ENCODE assay signal across 20 cellular contexts in the genomic region with DNA sequence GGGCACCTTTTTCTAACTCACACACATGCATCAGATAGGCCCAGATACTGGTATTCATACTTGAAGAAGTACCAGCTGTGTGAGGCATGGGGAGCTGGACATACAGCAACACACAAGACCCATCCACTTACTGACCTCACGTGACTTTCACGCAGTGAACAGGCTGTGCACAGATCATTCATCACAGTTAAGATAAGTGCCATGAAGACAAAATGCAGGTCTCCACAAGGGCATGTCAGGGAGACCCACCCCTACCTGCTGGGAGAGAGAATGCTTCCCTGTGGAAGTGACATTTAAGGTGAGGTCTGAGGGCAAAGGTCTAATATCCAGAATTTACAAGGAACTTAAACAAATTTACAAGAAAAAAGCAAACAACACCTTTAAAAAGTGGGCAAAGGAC. TPM values are rescaled to one million over a fixed set of nuclear protein-coding genes. Genes with fewer than 3 reads are reported as not detected.
A peak's percentile ranks its signal among the peaks of the same experiment; 100 is the strongest.
DNase-seq lines count a peak whose midpoint lies in the region; ATAC-seq and TF ChIP-seq lines count a peak whose summit lies in the region.
"Had no signal": no experiment of that assay in that cellular context is flagged by ENCODE, and none has a peak within 500 bp of the region (broad histone marks: within the 10 kb centered on the region; RNA-seq: fewer than 3 reads in every experiment).

No MANE protein-coding gene starts in this region.

- no peak overlapping the region for H3K23ac ChIP-seq in neuronal stem cell (ENCODE audit: low read depth, low read length, poor library complexity)

- peak overlapping the region; percentile 26 for H4K8ac ChIP-seq in neuronal stem cell (ENCODE audit: low read depth, low read length)

- no peak overlapping the region for H3K4ac ChIP-seq in neuronal stem cell (ENCODE audit: low read length)

- H3K27ac Mint-ChIP-seq in activated naive CD8-positive, alpha-beta T cell: peak overlapping the region; percentile 58
- no peak overlapping the region for H3K27ac Mint-ChIP-seq in activated naive CD8-positive, alpha-beta T cell treated with anti-CD3 and anti-CD28 coated beads for 36 hours
- H3K27ac Mint-ChIP-seq in CD8-positive, alpha-beta T cell: peak overlapping the region; percentile 66
- H3K27ac Mint-ChIP-seq in effector memory CD8-positive, alpha-beta T cell: peak overlapping the region; percentile 18 to 42
- H3K27ac Mint-ChIP-seq: GM23338, H9 had no signal

- H4K91ac ChIP-seq in neuronal stem cell (ENCODE audit: low read depth, low read length, poor library complexity): no peak overlapping the region

- H3K14ac ChIP-seq in neuronal stem cell (ENCODE audit: low read length): no peak overlapping the region

- intact Hi-C loops in CD8-positive, alpha-beta T cell (cut with DNase I, micrococcal nuclease): no loop called here

- no peak overlapping the region for H2BK120ac ChIP-seq in neuronal stem cell (ENCODE audit: low read depth, low read length)

- H3K4me1 ChIP-seq in CD8-positive, alpha-beta T cell (ENCODE audit: insufficient read depth, low read length): no peaks in the 10 kb centered on the region
- H3K4me1 ChIP-seq in neuronal stem cell (ENCODE audit: control insufficient read depth in 2 of 2, insufficient read depth in 1 of 2, low read depth in 1 of 2, low read length in 2 of 2): peaks cover 6% of the 10 kb centered on the region in 2 donors
- H3K4me1 ChIP-seq: SJCRH30 had no signal

- no peak overlapping the region for H3K9ac ChIP-seq in neuronal stem cell (ENCODE audit: low read depth, low read length, poor library complexity)
- H3K9ac ChIP-seq: KMS-11 had no signal

- H3K79me1 ChIP-seq in neuronal stem cell (ENCODE audit: low read depth, low read length): no peaks in the 10 kb centered on the region

- ATAC-seq in CD8-positive, alpha-beta T cell: no peak
- no peak for ATAC-seq in effector memory CD8-positive, alpha-beta T cell (replicated peaks)
- no peak for ATAC-seq in GM19463 (IDR thresholded peaks at IDR 0.05; ENCODE audit: unreplicated experiment)
- ATAC-seq: GM23338, Right ventricle myocardium inferior had no signal

- H3K36me3 ChIP-seq in CD8-positive, alpha-beta T cell (ENCODE audit: insufficient read depth, low read length): peaks cover 68% of the 10 kb centered on the region
- H3K36me3 ChIP-seq in neuronal stem cell (replicated peaks in 1 of 2; ENCODE audit: control insufficient read depth in 2 of 2, insufficient read depth in 2 of 2, low read length in 2 of 2): peaks cover 0 to 1% of the 10 kb centered on the region in 2 donors
- H3K36me3 ChIP-seq: SJCRH30 had no signal

- no CpG with 5 or more reads among the region's 2 CpGs for WGBS in neuronal stem cell (ENCODE audit: extremely low coverage in 2 of 2, insufficient read length in 2 of 2, insufficient replicate concordance in 1 of 2), 2 donors

- DNase-seq in activated naive CD8-positive, alpha-beta T cell treated with anti-CD3 and anti-CD28 coated beads for 36 hours: no peak
- no peak for DNase-seq in CD8-positive, alpha-beta T cell
- DNase-seq in effector memory CD8-positive, alpha-beta T cell: no peak
- DNase-seq in neuronal stem cell (ENCODE audit: low spot score) (no peak), DMS53 treated with DMSO at 0.1 percent for 48 hours (lab: John Stamatoyannopoulos, UW; ENCODE audit: unreplicated experiment) (no peak), NCI-H748 (lab: John Stamatoyannopoulos, UW; ENCODE audit: unreplicated experiment) (no peak)
- DNase-seq: H9, MM.1S, NCI-H2029, NCI-H446 treated with DMSO at 0.1 percent for 48 hours, NCI-H526, PC-9, SJCRH30 had no signal

- POLR2A ChIA-PET in CD8-positive, alpha-beta T cell (lab: Charles Lee): no interaction called here

- no peak overlapping the region for H2BK5ac ChIP-seq in neuronal stem cell (ENCODE audit: low read length)

- TF ChIP-seq CTCF in CD8-positive, alpha-beta T cell (IDR thresholded peaks at IDR 0.05): no peak

- H3K27me3 Mint-ChIP-seq in activated naive CD8-positive, alpha-beta T cell: no peaks in the 10 kb centered on the region
- no peaks in the 10 kb centered on the region for H3K27me3 Mint-ChIP-seq in activated naive CD8-positive, alpha-beta T cell treated with anti-CD3 and anti-CD28 coated beads for 36 hours
- no peaks in the 10 kb centered on the region for H3K27me3 Mint-ChIP-seq in CD8-positive, alpha-beta T cell (ENCODE audit: low read depth)
- H3K27me3 Mint-ChIP-seq in effector memory CD8-positive, alpha-beta T cell: no peaks in the 10 kb centered on the region
- H3K27me3 Mint-ChIP-seq: IgD-negative memory B cell had no signal

- H3K4me2 ChIP-seq in neuronal stem cell (ENCODE audit: insufficient read depth, low read length, poor library complexity, severe bottlenecking): no peak overlapping the region
- H3K4me2 ChIP-seq: GM23338, KMS-11, PC-9 had no signal

- H3K4me3 Mint-ChIP-seq in activated naive CD8-positive, alpha-beta T cell: no peak overlapping the region
- H3K4me3 Mint-ChIP-seq in activated naive CD8-positive, alpha-beta T cell treated with anti-CD3 and anti-CD28 coated beads for 36 hours: no peak overlapping the region
- no peak overlapping the region for H3K4me3 Mint-ChIP-seq in CD8-positive, alpha-beta T cell
- H3K4me3 Mint-ChIP-seq in effector memory CD8-positive, alpha-beta T cell: no peak overlapping the region
- H3K4me3 Mint-ChIP-seq: GM23338, H9, IgD-negative memory B cell had no signal

- CTCF ChIA-PET in CD8-positive, alpha-beta T cell (lab: Charles Lee): no interaction called here

- no peak overlapping the region for H3K27ac ChIP-seq in CD8-positive, alpha-beta T cell (ENCODE audit: low read depth, low read length)
- H3K27ac ChIP-seq in neuronal stem cell (replicated peaks; ENCODE audit: low read length): no peak overlapping the region
- H3K27ac ChIP-seq: C4-2B, KMS-11, PC-9, SJCRH30 had no signal

- no peaks in the 10 kb centered on the region for H3K4me1 Mint-ChIP-seq in activated naive CD8-positive, alpha-beta T cell (ENCODE audit: low read depth)
- no peaks in the 10 kb centered on the region for H3K4me1 Mint-ChIP-seq in activated naive CD8-positive, alpha-beta T cell treated with anti-CD3 and anti-CD28 coated beads for 36 hours
- H3K4me1 Mint-ChIP-seq in CD8-positive, alpha-beta T cell (ENCODE audit: low read depth): no peaks in the 10 kb centered on the region
- H3K4me1 Mint-ChIP-seq in effector memory CD8-positive, alpha-beta T cell (ENCODE audit: low read depth in 2 of 2): peaks cover 0 to 25% of the 10 kb centered on the region in 2 donors

- H3K4me3 ChIP-seq in CD8-positive, alpha-beta T cell (ENCODE audit: low read depth, low read length): no peak overlapping the region
- no peak overlapping the region for H3K4me3 ChIP-seq in neuronal stem cell (ENCODE audit: low read length in 2 of 2)
- H3K4me3 ChIP-seq: GM23338, PC-9, SJCRH30 had no signal

- H3K9me3 Mint-ChIP-seq in activated naive CD8-positive, alpha-beta T cell (ENCODE audit: low read depth): no peaks in the 10 kb centered on the region
- no peaks in the 10 kb centered on the region for H3K9me3 Mint-ChIP-seq in activated naive CD8-positive, alpha-beta T cell treated with anti-CD3 and anti-CD28 coated beads for 36 hours
- no peaks in the 10 kb centered on the region for H3K9me3 Mint-ChIP-seq in CD8-positive, alpha-beta T cell
- peaks cover 0 to 2% of the 10 kb centered on the region in 2 donors for H3K9me3 Mint-ChIP-seq in effector memory CD8-positive, alpha-beta T cell
- H3K9me3 Mint-ChIP-seq: IgD-negative memory B cell had no signal

- H3K9me3 ChIP-seq in CD8-positive, alpha-beta T cell (ENCODE audit: low read length): no peaks in the 10 kb centered on the region
- H3K9me3 ChIP-seq in neuronal stem cell (replicated peaks in 1 of 2; ENCODE audit: control insufficient read depth in 2 of 2, insufficient read depth in 1 of 2, low read depth in 1 of 2, low read length in 2 of 2): peaks cover 0 to 4% of the 10 kb centered on the region in 2 donors
- H3K9me3 ChIP-seq: SJCRH30 had no signal

- peaks cover 37% of the 10 kb centered on the region for H3K36me3 Mint-ChIP-seq in activated naive CD8-positive, alpha-beta T cell
- peaks cover 59% of the 10 kb centered on the region for H3K36me3 Mint-ChIP-seq in activated naive CD8-positive, alpha-beta T cell treated with anti-CD3 and anti-CD28 coated beads for 36 hours
- peaks cover 98% of the 10 kb centered on the region for H3K36me3 Mint-ChIP-seq in CD8-positive, alpha-beta T cell
- peaks cover 64% of the 10 kb centered on the region for H3K36me3 Mint-ChIP-seq in effector memory CD8-positive, alpha-beta T cell (ENCODE audit: insufficient read depth)

- no peaks in the 10 kb centered on the region for H3K27me3 ChIP-seq in CD8-positive, alpha-beta T cell (ENCODE audit: insufficient read depth, low read length)
- no peaks in the 10 kb centered on the region for H3K27me3 ChIP-seq in neuronal stem cell (ENCODE audit: control insufficient read depth in 3 of 3, insufficient read depth in 3 of 3, low read depth in 1 of 3, low read length in 3 of 3)
- H3K27me3 ChIP-seq: SJCRH30 had no signal

- H2AK5ac ChIP-seq in neuronal stem cell (ENCODE audit: low read depth, low read length): no peak overlapping the region

- no peak overlapping the region for H2BK12ac ChIP-seq in neuronal stem cell (ENCODE audit: low read length)

- no peak overlapping the region for H3K18ac ChIP-seq in neuronal stem cell (ENCODE audit: low read length)

- no peak overlapping the region for H2AFZ ChIP-seq in neuronal stem cell (ENCODE audit: low read length)
- H2AFZ ChIP-seq: GM23338, PC-9 had no signal

- no peak overlapping the region for H2BK15ac ChIP-seq in neuronal stem cell (ENCODE audit: low read length)

RNA-seq across cellular contexts. Expression of gene SP110, which starts 38.5 kb away (rescaled TPM):
- 10 to 100 TPM; 81.8 to 87.6 TPM for total RNA-seq in activated naive CD8-positive, alpha-beta T cell treated with anti-CD3 and anti-CD28 coated beads for 36 hours
- 10 to 100 TPM; 50.6 to 58.1 TPM for total RNA-seq in CD8-positive, alpha-beta T cell
- polyA plus RNA-seq in neuronal stem cell (2013, experiment 1 of 2): 1.7 TPM
- 1.5 TPM for polyA plus RNA-seq in neuronal stem cell (2013, experiment 2 of 2)

RNA-seq across cellular contexts. Expression of gene SP140, which starts 44.3 kb away (rescaled TPM):
- total RNA-seq in activated naive CD8-positive, alpha-beta T cell treated with anti-CD3 and anti-CD28 coated beads for 36 hours: 10 to 100 TPM; 42.7 to 46.8 TPM
- total RNA-seq in CD8-positive, alpha-beta T cell: 10 to 100 TPM; 48.6 to 49.3 TPM
- polyA plus RNA-seq in neuronal stem cell (2013, experiment 1 of 2): 0.06 TPM
- polyA plus RNA-seq in neuronal stem cell (2013, experiment 2 of 2): 0.04 TPM
